9 cellular contexts compared by ENCODE assay signal in genomic region chr22:19663821-19664325, GRCh38. TPM values are rescaled to one million over a fixed set of nuclear protein-coding genes. Genes with fewer than 3 reads are reported as not detected.
A peak's percentile ranks its signal among the peaks of the same experiment; 100 is the strongest.
DNase-seq lines count a peak whose midpoint lies in the region; ATAC-seq and TF ChIP-seq lines count a peak whose summit lies in the region.
"Had no signal": no experiment of that assay in that cellular context is flagged by ENCODE, and none has a peak within 500 bp of the region (broad histone marks: within the 10 kb centered on the region; RNA-seq: fewer than 3 reads in every experiment).

No MANE protein-coding gene starts in this region.

- intact Hi-C loops in lower lobe of right lung (cut with DNase I): no loop called here

- H3K4me3 Mint-ChIP-seq in type B pancreatic cell: no peak overlapping the region

- no peaks in the 10 kb centered on the region for H3K36me3 Mint-ChIP-seq in type B pancreatic cell

- no peaks in the 10 kb centered on the region for H3K9me3 Mint-ChIP-seq in type B pancreatic cell

- H3K9me3 ChIP-seq in lower lobe of right lung: no peaks in the 10 kb centered on the region
- H3K9me3 ChIP-seq: vagina had no signal

- no peaks in the 10 kb centered on the region for H3K4me1 ChIP-seq in lower lobe of right lung

- ATAC-seq in GM21423 (IDR thresholded peaks at IDR 0.05; ENCODE audit: unreplicated experiment): no peak
- no peak for ATAC-seq in lower lobe of right lung

- H3K27me3 ChIP-seq in lower lobe of right lung (ENCODE audit: low read depth): no peaks in the 10 kb centered on the region
- H3K27me3 ChIP-seq: vagina had no signal

- H3K27me3 Mint-ChIP-seq in type B pancreatic cell: peaks cover 9% of the 10 kb centered on the region

- no peak overlapping the region for H3K27ac ChIP-seq in lower lobe of right lung
- H3K27ac ChIP-seq: vagina had no signal

- no peaks in the 10 kb centered on the region for H3K36me3 ChIP-seq in lower lobe of right lung
- H3K36me3 ChIP-seq: vagina had no signal

- TF ChIP-seq CTCF in fibroblast of villous mesenchyme (IDR thresholded peaks at IDR 0.05; ENCODE audit: insufficient read depth, low read depth, low read length) (no peak), type B pancreatic cell (conservative IDR thresholded peaks at IDR 0.05) (no peak), lower lobe of right lung (IDR thresholded peaks at IDR 0.05) (no peak)

- DNase-seq in NCI-H524 (lab: John Stamatoyannopoulos, UW) (peak; percentile 29 to 77), NCI-H524 treated with DMSO at 0.1 percent for 48 hours (lab: John Stamatoyannopoulos, UW) (no peak), SK-N-DZ (ENCODE audit: low spot score) (peak; percentile 38), fibroblast of villous mesenchyme (ENCODE audit: low read depth) (peak; percentile 44), type B pancreatic cell (ENCODE audit: extremely low spot score, unreplicated experiment) (peak; percentile 59), LoVo (ENCODE audit: low spot score) (no peak), lower lobe of right lung (no peak)

- H3K4me3 ChIP-seq in fibroblast of villous mesenchyme (ENCODE audit: low read depth, low read length) (no peak overlapping the region), lower lobe of right lung (no peak overlapping the region)
- H3K4me3 ChIP-seq: vagina had no signal

- peaks cover 27% of the 10 kb centered on the region for H3K4me1 Mint-ChIP-seq in type B pancreatic cell (ENCODE audit: unreplicated experiment)

- no peak overlapping the region for H3K27ac Mint-ChIP-seq in type B pancreatic cell

RNA-seq across cellular contexts. Expression of gene SEPTIN5, which starts 50.4 kb away (rescaled TPM):
- polyA plus RNA-seq in SK-N-DZ (2014; cell fraction: cytosol; rRNA removed): 50.3 and 194 TPM in 2 replicates
- 107 and 111 TPM in 2 replicates for polyA plus RNA-seq in SK-N-DZ (2014; cell fraction: nucleus; rRNA removed)
- total RNA-seq in fibroblast of villous mesenchyme (10.4 and 14.8 TPM in 2 replicates), type B pancreatic cell (ENCODE audit: low replicate concordance) (45.7 and 54.6 TPM in 2 replicates), lower lobe of right lung (9.3 TPM)

RNA-seq across cellular contexts. Expression of gene GP1BB, which starts 59.5 kb away (rescaled TPM):
- polyA plus RNA-seq in SK-N-DZ (2014; cell fraction: cytosol; rRNA removed): 17.6 and 17.8 TPM in 2 replicates
- polyA plus RNA-seq in SK-N-DZ (2014; cell fraction: nucleus; rRNA removed): 78.8 and 83.4 TPM in 2 replicates
- total RNA-seq in fibroblast of villous mesenchyme (0.86 and 2.6 TPM in 2 replicates), type B pancreatic cell (ENCODE audit: low replicate concordance) (1.9 and 2.4 TPM in 2 replicates), lower lobe of right lung (2.8 TPM)

Comparison
In these comparisons a context has a peak if more than half of its experiments do, and no peak if none do; other contexts are left out.
1. DNase-seq: peak in NCI-H524 (2 of 2), SK-N-DZ (single experiment), fibroblast of villous mesenchyme (single experiment) and type B pancreatic cell (single experiment); none in NCI-H524 treated with DMSO at 0.1 percent for 48 hours (single experiment), LoVo (single experiment) and lower lobe of right lung (single experiment).